12 cellular contexts compared by ENCODE assay signal in genomic region chr16:50303605-50304466, GRCh38. TPM values are rescaled to one million over a fixed set of nuclear protein-coding genes. Genes with fewer than 3 reads are reported as not detected.
A peak's percentile ranks its signal among the peaks of the same experiment; 100 is the strongest.
DNase-seq lines count a peak whose midpoint lies in the region; ATAC-seq and TF ChIP-seq lines count a peak whose summit lies in the region.
"Had no signal": no experiment of that assay in that cellular context is flagged by ENCODE, and none has a peak within 500 bp of the region (broad histone marks: within the 10 kb centered on the region; RNA-seq: fewer than 3 reads in every experiment).

No MANE protein-coding gene starts in this region.

- H3T11ph ChIP-seq in H9 (ENCODE audit: low read length), result no peak overlapping the region

- H4K91ac ChIP-seq in H9 (ENCODE audit: insufficient read length, low read depth, low read length), result no peak overlapping the region

- H3K4me3 ChIP-seq in CD4-positive, alpha-beta memory T cell (ENCODE audit: low read length in 2 of 2), result no peak overlapping the region
- no peak overlapping the region for H3K4me3 ChIP-seq in ovary

- DNase-seq in CD4-positive, alpha-beta memory T cell, result no peak
- peak; percentile 24 for DNase-seq in H9
- DNase-seq in ecto neural progenitor cell (ENCODE audit: low spot score), result peak; percentile 41
- peak in 4 of 5 donors; percentile 51 to 67 (median 56) for DNase-seq in ovary
- no peak for DNase-seq in HUDEP-2 (lab: John Stamatoyannopoulos, UW; ENCODE audit: unreplicated experiment in 76 of 76)
- DNase-seq in inferior parietal cortex (ENCODE audit: extremely low spot score), result no peak
- DNase-seq: effector CD8-positive, alpha-beta T cell; KG1; RPMI8226 had no signal

- H2AFZ ChIP-seq in H9 (ENCODE audit: low read length), result no peak overlapping the region

- POLR2A ChIA-PET in CD4-positive, alpha-beta memory T cell (lab: Charles Lee; ENCODE audit: partially characterized antibody), result interaction anchor here (1.1 to 3.2 kb wide), 2 partner anchors 10 to 23 kb away, joined by 3 to 8 read pairs; no protein-coding TSS in a partner anchor

- H3K9ac ChIP-seq in H9 (ENCODE audit: extremely low read depth, insufficient read length, low read length), result no peak overlapping the region

- no peak overlapping the region for H3K18ac ChIP-seq in H9 (ENCODE audit: insufficient read length, low read depth, low read length)

- no peak overlapping the region for H3K56ac ChIP-seq in H9 (ENCODE audit: insufficient read length, low read depth, low read length)

- H3K36me3 Mint-ChIP-seq in CD4-positive, alpha-beta memory T cell, result peaks cover 10 to 53% of the 10 kb centered on the region in 2 donors
- H3K36me3 Mint-ChIP-seq in H9 (ENCODE audit: insufficient read depth in 1 of 3, low read depth in 3 of 3), result no peaks in the 10 kb centered on the region
- H3K36me3 Mint-ChIP-seq: activated naive CD8-positive, alpha-beta T cell had no signal

- intact Hi-C loops in CD4-positive, alpha-beta memory T cell (cut with micrococcal nuclease), result no loop called here
- intact Hi-C loops in ovary (cut with DNase I), result no loop called here

- no CpG with 5 or more reads among the region's 33 CpGs for WGBS in H9 (ENCODE audit: extremely low coverage, insufficient read length, low lambda C conversion rate)
- WGBS in ovary, 3 donors, result 60 to 79% (median 62%) methylated on average over 30 to 33 of the region's 33 CpGs

- no peaks in the 10 kb centered on the region for H3K27me3 ChIP-seq in CD4-positive, alpha-beta memory T cell (ENCODE audit: insufficient read depth, low read length)
- H3K27me3 ChIP-seq in H9 (ENCODE audit: insufficient read depth, low read length) (no peaks in the 10 kb centered on the region), ovary (no peaks in the 10 kb centered on the region)

- H4K8ac ChIP-seq in H9 (replicated peaks; ENCODE audit: insufficient read length, low read depth, low read length), result no peak overlapping the region

- no peak for TF ChIP-seq EP300 in ovary (IDR thresholded peaks at IDR 0.05)

- no peaks in the 10 kb centered on the region for H3K79me1 ChIP-seq in H9 (ENCODE audit: insufficient read depth, low read depth, low read length, poor library complexity, severe bottlenecking)

- no peaks in the 10 kb centered on the region for H3K9me3 Mint-ChIP-seq in CD4-positive, alpha-beta memory T cell
- no peaks in the 10 kb centered on the region for H3K9me3 Mint-ChIP-seq in H9
- H3K9me3 Mint-ChIP-seq: neural crest cell had no signal

- ATAC-seq in HG03442 (IDR thresholded peaks at IDR 0.05; ENCODE audit: unreplicated experiment), result no peak

- no peak overlapping the region for H3K4me2 ChIP-seq in H9 (ENCODE audit: insufficient read depth, insufficient read length, low read length)

- H3K14ac ChIP-seq in H9 (ENCODE audit: insufficient read depth, low read length), result 0 out of 2 replicates have a peak overlapping the region, but pooled peaks have one; percentile 53

- no peaks in the 10 kb centered on the region for H3K27me3 Mint-ChIP-seq in CD4-positive, alpha-beta memory T cell
- no peaks in the 10 kb centered on the region for H3K27me3 Mint-ChIP-seq in H9 (ENCODE audit: low read depth)
- H3K27me3 Mint-ChIP-seq: activated naive CD8-positive, alpha-beta T cell had no signal

- no peak overlapping the region for H2BK12ac ChIP-seq in H9 (ENCODE audit: insufficient read length, low read depth, low read length)

- peaks cover 76% of the 10 kb centered on the region for H3K36me3 ChIP-seq in CD4-positive, alpha-beta memory T cell (ENCODE audit: insufficient read depth, low read length)
- H3K36me3 ChIP-seq in ovary, result no peaks in the 10 kb centered on the region

- H2BK5ac ChIP-seq in H9 (ENCODE audit: insufficient read length, low read length), result no peak overlapping the region

- H2AK5ac ChIP-seq in H9 (ENCODE audit: insufficient read length, low read length), result no peak overlapping the region

- peaks cover 0 to 4% (median under 1%) of the 10 kb centered on the region in 4 donors for H3K4me1 Mint-ChIP-seq in CD4-positive, alpha-beta memory T cell
- H3K4me1 Mint-ChIP-seq in H9, result no peaks in the 10 kb centered on the region
- H3K4me1 Mint-ChIP-seq: neural crest cell had no signal

- H4K20me1 ChIP-seq in H9 (ENCODE audit: control insufficient read depth, insufficient read depth, insufficient read length), result no peaks in the 10 kb centered on the region

- H3K23ac ChIP-seq in H9 (ENCODE audit: insufficient read length, low read depth, low read length), result no peak overlapping the region

- H4K5ac ChIP-seq in H9 (ENCODE audit: insufficient read length, low read depth, low read length), result no peak overlapping the region

- TF ChIP-seq POLR2A in ovary (IDR thresholded peaks at IDR 0.05), result no peak

- H3K4ac ChIP-seq in H9 (ENCODE audit: low read depth, low read length), result no peak overlapping the region

- no peak overlapping the region for H2BK120ac ChIP-seq in H9 (ENCODE audit: low read depth, low read length, poor library complexity, severe bottlenecking)

- peak overlapping the region in 4 of 7 donors; percentile 22 to 74 (median 46) for H3K27ac Mint-ChIP-seq in CD4-positive, alpha-beta memory T cell
- 0 out of 7 replicates have a peak overlapping the region, but pooled peaks of 1 of the 3 experiments have one; percentile 61 for H3K27ac Mint-ChIP-seq in H9
- H3K27ac Mint-ChIP-seq: activated naive CD8-positive, alpha-beta T cell had no signal

- no peaks in the 10 kb centered on the region for H3K23me2 ChIP-seq in H9 (ENCODE audit: insufficient read length, low read depth, low read length, poor library complexity, severe bottlenecking)

- H3K4me1 ChIP-seq in CD4-positive, alpha-beta memory T cell (ENCODE audit: insufficient read depth, low read length), result no peaks in the 10 kb centered on the region
- H3K4me1 ChIP-seq in H9 (ENCODE audit: insufficient read depth, low read length) (no peaks in the 10 kb centered on the region), ovary (ENCODE audit: insufficient read depth) (peaks cover 13% of the 10 kb centered on the region)

- H3K4me3 Mint-ChIP-seq in CD4-positive, alpha-beta memory T cell, result no peak overlapping the region
- H3K4me3 Mint-ChIP-seq in H9, result no peak overlapping the region
- H3K4me3 Mint-ChIP-seq: activated naive CD8-positive, alpha-beta T cell; neural crest cell had no signal

- H3K27ac ChIP-seq in CD4-positive, alpha-beta memory T cell (ENCODE audit: low read depth, low read length), result no peak overlapping the region
- H3K27ac ChIP-seq in H9 (ENCODE audit: insufficient read length, low read depth, low read length) (no peak overlapping the region), ovary (peak overlapping the region in 1 of 2 donors; percentile 31)

- CTCF ChIA-PET in CD4-positive, alpha-beta memory T cell (lab: Charles Lee; ENCODE audit: partially characterized antibody), result interaction anchor here (0.6 to 1.4 kb wide), 2 partner anchors 18 to 70 kb away, joined by 3 read pairs; no protein-coding TSS in a partner anchor

- no peaks in the 10 kb centered on the region for H3K79me2 ChIP-seq in H9 (ENCODE audit: insufficient read depth, low read length)

- TF ChIP-seq CTCF in H9 (conservative IDR thresholded peaks at IDR 0.05), result no peak
- TF ChIP-seq CTCF in ovary (IDR thresholded peaks at IDR 0.05), result no peak

- no peaks in the 10 kb centered on the region for H3K9me3 ChIP-seq in CD4-positive, alpha-beta memory T cell (ENCODE audit: control insufficient read depth in 1 of 2, low read length in 2 of 2)
- H3K9me3 ChIP-seq in H9 (ENCODE audit: control insufficient read depth, low read depth, low read length) (no peaks in the 10 kb centered on the region), ovary (no peaks in the 10 kb centered on the region)

- H2BK20ac ChIP-seq in H9 (ENCODE audit: low read depth, low read length, poor library complexity, severe bottlenecking), result no peak overlapping the region

- no peak overlapping the region for H2BK15ac ChIP-seq in H9 (ENCODE audit: low read depth, low read length)

RNA-seq across cellular contexts. Expression of gene ADCY7, which starts 37.5 kb away (rescaled TPM):
- 100 to 1,000 TPM; 230 to 235 TPM for total RNA-seq in CD4-positive, alpha-beta memory T cell
- 10 to 100 TPM; 34.8 to 69.7 TPM for polyA plus RNA-seq in CD4-positive, alpha-beta memory T cell
- total RNA-seq in H9 (2021) (2.6 and 4.0 TPM in 2 replicates), ovary (10 to 100 TPM; 23.4 to 78.9 (median 39.5) TPM)
- polyA plus RNA-seq in ovary, result 10 to 100 TPM; 10.2 to 10.7 TPM

Comparison
In these comparisons a context has a peak if more than half of its experiments do, and no peak if none do; other contexts are left out.
1. DNase-seq: peak in H9 (single experiment), ecto neural progenitor cell (single experiment) and ovary (4 of 5); none in CD4-positive, alpha-beta memory T cell (0 of 5), HUDEP-2 (0 of 76) and inferior parietal cortex (single experiment).